ENCODE assay signal across 20 cellular contexts in the genomic region with DNA sequence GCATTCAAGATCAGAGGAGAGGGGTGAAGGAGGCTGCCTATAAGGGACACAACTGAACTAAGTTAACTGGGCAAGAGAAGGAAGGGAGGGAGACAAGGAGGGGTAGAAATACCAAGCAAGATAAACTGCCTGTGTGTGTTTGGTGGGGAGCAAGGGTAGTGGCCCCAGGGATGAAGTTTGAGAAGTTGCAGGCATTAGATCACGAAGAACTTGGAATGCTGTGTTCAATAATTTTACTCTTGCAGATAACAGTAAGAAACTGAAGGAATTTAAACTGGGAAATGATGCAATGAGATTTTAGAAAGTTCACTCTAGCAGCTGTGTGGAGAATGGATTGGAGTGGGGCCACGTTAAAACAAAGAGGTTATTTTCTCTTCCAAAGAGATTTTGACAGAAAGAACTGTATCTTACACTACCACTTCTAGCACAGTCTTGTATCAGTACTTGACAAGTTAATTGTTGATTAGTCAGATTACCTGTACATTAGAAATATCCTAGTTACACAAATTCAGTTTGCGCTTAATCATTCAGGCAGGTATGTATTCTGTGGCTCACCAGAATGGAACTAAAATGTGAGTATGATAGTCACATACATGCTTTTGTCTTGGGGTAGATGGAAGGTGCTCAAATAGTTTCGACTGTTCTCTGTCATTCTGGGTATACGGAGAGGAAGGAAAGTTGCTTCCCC. TPM values are rescaled to one million over a fixed set of nuclear protein-coding genes. Genes with fewer than 3 reads are reported as not detected.
DNase-seq lines count a peak whose midpoint lies in the region; ATAC-seq, FAIRE-seq and TF ChIP-seq lines count a peak whose summit lies in the region.
"Had no signal": no experiment of that assay in that cellular context is flagged by ENCODE, and none has a peak within 500 bp of the region (broad histone marks: within the 10 kb centered on the region; RNA-seq: fewer than 3 reads in every experiment).

No MANE protein-coding gene starts in this region.

- H3K9me1 ChIP-seq in keratinocyte (ENCODE audit: control insufficient read depth, extremely low read depth, insufficient read depth, low read length), result no peaks in the 10 kb centered on the region

- intact Hi-C loops in colonic mucosa (cut with DNase I), result no loop called here
- intact Hi-C loops in CD8-positive, alpha-beta T cell (cut with DNase I, micrococcal nuclease), result no loop called here

- H3K9me2 ChIP-seq in MM.1S (replicated peaks; ENCODE audit: insufficient read depth, low read length), result no peaks in the 10 kb centered on the region

- H3K79me2 ChIP-seq in ACC112 (ENCODE audit: control insufficient read depth, insufficient read depth, low read length, unreplicated experiment) (peaks cover 2% of the 10 kb centered on the region), MM.1S (ENCODE audit: low read length) (peaks cover 88% of the 10 kb centered on the region), keratinocyte (ENCODE audit: control insufficient read depth, insufficient read depth, low read length) (peaks cover 87% of the 10 kb centered on the region)

- peaks cover 26% of the 10 kb centered on the region for H3K27me3 Mint-ChIP-seq in CD8-positive, alpha-beta T cell (ENCODE audit: low read depth)
- H3K27me3 Mint-ChIP-seq: dendritic cell treated with granulocyte-macrophage colony-stimulating factor and Interleukin-4, amounts not matched to agents 40 ng/mL and 50 ng/mL, for 4 days had no signal

- no peak for TF ChIP-seq CTCF in MM.1S (IDR thresholded peaks at IDR 0.05; ENCODE audit: low read length)
- no peak for TF ChIP-seq CTCF in colonic mucosa (IDR thresholded peaks at IDR 0.05)
- TF ChIP-seq CTCF in keratinocyte (optimal IDR thresholded peaks at IDR 0.05 in 1 of 3, IDR thresholded peaks at IDR 0.05 in 1 of 3, conservative IDR thresholded peaks at IDR 0.05 in 1 of 3; ENCODE audit: extremely low read depth in 1 of 3, insufficient read depth in 2 of 3, low read length in 3 of 3), result no peak
- no peak for TF ChIP-seq CTCF in CD8-positive, alpha-beta T cell (IDR thresholded peaks at IDR 0.05)

- H3K4me1 ChIP-seq in ACC112 (ENCODE audit: control insufficient read depth, insufficient read depth, low read length, unreplicated experiment) (peaks cover 31% of the 10 kb centered on the region), MM.1S (ENCODE audit: low read length) (peaks cover 75% of the 10 kb centered on the region), colonic mucosa (peaks cover 4% of the 10 kb centered on the region), keratinocyte (ENCODE audit: control insufficient read depth, extremely low read depth, insufficient read depth, low read length) (peaks cover 43% of the 10 kb centered on the region)
- no peaks in the 10 kb centered on the region for H3K4me1 ChIP-seq in CD8-positive, alpha-beta T cell (ENCODE audit: insufficient read depth, low read length)
- H3K4me1 ChIP-seq: psoas muscle had no signal

- CTCF ChIA-PET in CD8-positive, alpha-beta T cell (lab: Charles Lee), result no interaction called here

- POLR2A ChIA-PET in CD8-positive, alpha-beta T cell (lab: Charles Lee), result no interaction called here

- H3K36me3 Mint-ChIP-seq in CD8-positive, alpha-beta T cell, result no peaks in the 10 kb centered on the region
- H3K36me3 Mint-ChIP-seq: CD4-positive, CD25-positive, alpha-beta regulatory T cell; naive thymus-derived CD4-positive, alpha-beta T cell had no signal

- FAIRE-seq in keratinocyte (lab: Jason Lieb, UNC) (peak; percentile 86), frontal cortex (lab: Jason Lieb, UNC) (no peak)

- no peaks in the 10 kb centered on the region for H3K9me3 Mint-ChIP-seq in CD8-positive, alpha-beta T cell
- H3K9me3 Mint-ChIP-seq: dendritic cell treated with granulocyte-macrophage colony-stimulating factor and Interleukin-4, amounts not matched to agents 40 ng/mL and 50 ng/mL, for 4 days had no signal

- H3K4me1 Mint-ChIP-seq in CD8-positive, alpha-beta T cell (ENCODE audit: low read depth), result no peaks in the 10 kb centered on the region

- H3K27ac ChIP-seq in ACC112 (ENCODE audit: low read depth, low read length), result no peak overlapping the region; the same call in 1 of the 2 replicates
- peak overlapping the region; percentile 29; the same call in 1 of the 2 replicates for H3K27ac ChIP-seq in MM.1S (ENCODE audit: low read length)
- no peak overlapping the region for H3K27ac ChIP-seq in colonic mucosa
- peak overlapping the region; percentile 33 for H3K27ac ChIP-seq in keratinocyte (ENCODE audit: control insufficient read depth, insufficient read depth, low read length)
- H3K27ac ChIP-seq in CD8-positive, alpha-beta T cell (ENCODE audit: low read depth, low read length), result no peak overlapping the region
- H3K27ac ChIP-seq: lower lobe of right lung, psoas muscle had no signal

- peaks cover 77% of the 10 kb centered on the region for H3F3A ChIP-seq in MM.1S (ENCODE audit: insufficient read depth, low read length)

- H3K36me3 ChIP-seq in ACC112 (ENCODE audit: insufficient read depth, low read length) (no peaks in the 10 kb centered on the region), MM.1S (replicated peaks; ENCODE audit: insufficient read depth, low read length) (peaks cover 2% of the 10 kb centered on the region; the same call in 1 of the 2 replicates), colonic mucosa (no peaks in the 10 kb centered on the region), keratinocyte (ENCODE audit: control insufficient read depth in 2 of 2, extremely low read depth in 1 of 2, insufficient read depth in 2 of 2, low read length in 2 of 2) (peaks cover 0 to 4% of the 10 kb centered on the region in 2 experiments)
- no peaks in the 10 kb centered on the region for H3K36me3 ChIP-seq in CD8-positive, alpha-beta T cell (ENCODE audit: insufficient read depth, low read length)
- H3K36me3 ChIP-seq: lower lobe of right lung had no signal

- no peaks in the 10 kb centered on the region for H4K20me1 ChIP-seq in MM.1S (ENCODE audit: insufficient read depth, low read length)
- H4K20me1 ChIP-seq in keratinocyte (ENCODE audit: control insufficient read depth, extremely low read depth, insufficient read depth, low read length), result no peaks in the 10 kb centered on the region

- H3K4me3 Mint-ChIP-seq in CD8-positive, alpha-beta T cell, result no peak overlapping the region
- H3K4me3 Mint-ChIP-seq: dendritic cell treated with granulocyte-macrophage colony-stimulating factor and Interleukin-4, amounts not matched to agents 40 ng/mL and 50 ng/mL, for 4 days; naive thymus-derived CD4-positive, alpha-beta T cell had no signal

- no peak overlapping the region for H3K27ac Mint-ChIP-seq in CD8-positive, alpha-beta T cell
- H3K27ac Mint-ChIP-seq: CD4-positive, CD25-positive, alpha-beta regulatory T cell; dendritic cell treated with granulocyte-macrophage colony-stimulating factor and Interleukin-4, amounts not matched to agents 40 ng/mL and 50 ng/mL, for 4 days; naive thymus-derived CD4-positive, alpha-beta T cell had no signal

- DNase-seq in MM.1S (no peak), colonic mucosa (peak; percentile 4), keratinocyte (ENCODE audit: low read depth, low spot score) (no peak), activated T-cell treated with anti-CD3 and anti-CD28 coated beads for 4 hours (no peak), frontal cortex (ENCODE audit: low spot score in 2 of 2) (no peak), occipital lobe (lab: John Stamatoyannopoulos, UW) (no peak)
- DNase-seq in CD8-positive, alpha-beta T cell, result no peak
- DNase-seq: activated CD4-positive, CD25-positive, alpha-beta regulatory T cell; activated naive CD4-positive, alpha-beta T cell treated with anti-CD3 and anti-CD28 coated beads, Interleukin-2, amount 50 U/mL, for 16 hours; activated T-cell treated with anti-CD3 and anti-CD28 coated beads, Interleukin-2, amount 50 U/mL, for 48 hours; CD4-positive, CD25-positive, alpha-beta regulatory T cell; lower lobe of right lung; naive thymus-derived CD4-positive, alpha-beta T cell; NCI-H1694 treated with DMSO at 0.1 percent for 48 hours; PC-3; psoas muscle; stimulated activated CD4-positive, alpha-beta T cell treated with anti-CD3 and anti-CD28 coated beads, Interleukin-12 subunit alpha, Interleukin-12 subunit beta, amount 100 ng/mL, for 4 hours had no signal

- no peak for ATAC-seq in CD8-positive, alpha-beta T cell
- ATAC-seq: lower lobe of right lung; naive thymus-derived CD4-positive, alpha-beta T cell; PC-3; psoas muscle had no signal

- H3K27me3 ChIP-seq in ACC112 (ENCODE audit: insufficient read depth, low read length), result no peaks in the 10 kb centered on the region
- no peaks in the 10 kb centered on the region for H3K27me3 ChIP-seq in MM.1S (replicated peaks; ENCODE audit: insufficient read depth, low read length)
- no peaks in the 10 kb centered on the region for H3K27me3 ChIP-seq in colonic mucosa
- H3K27me3 ChIP-seq in keratinocyte (ENCODE audit: control insufficient read depth, extremely low read depth, insufficient read depth, low read length), result no peaks in the 10 kb centered on the region
- H3K27me3 ChIP-seq in CD8-positive, alpha-beta T cell (ENCODE audit: insufficient read depth, low read length), result no peaks in the 10 kb centered on the region

- H2AFZ ChIP-seq in ACC112 (ENCODE audit: low read length, unreplicated experiment), result peak overlapping the region; percentile 73
- H2AFZ ChIP-seq in MM.1S (ENCODE audit: low read length), result no peak overlapping the region
- no peak overlapping the region for H2AFZ ChIP-seq in keratinocyte (ENCODE audit: control insufficient read depth, low read length)

- H3K4me2 ChIP-seq in MM.1S (ENCODE audit: low read depth, low read length) (no peak overlapping the region), keratinocyte (ENCODE audit: control insufficient read depth, extremely low read depth, insufficient read depth, low read depth, low read length) (peak overlapping the region; percentile 52)

- no peaks in the 10 kb centered on the region for H3K9me3 ChIP-seq in MM.1S (replicated peaks; ENCODE audit: insufficient read depth, low read length)
- no peaks in the 10 kb centered on the region for H3K9me3 ChIP-seq in colonic mucosa
- H3K9me3 ChIP-seq in keratinocyte (ENCODE audit: control insufficient read depth, low read depth, low read length), result no peaks in the 10 kb centered on the region
- no peaks in the 10 kb centered on the region for H3K9me3 ChIP-seq in CD8-positive, alpha-beta T cell (ENCODE audit: low read length)
- H3K9me3 ChIP-seq: lower lobe of right lung, psoas muscle had no signal

- dilution Hi-C loops in keratinocyte (cut with MboI; ENCODE audit: extremely low pct_ligation_motif_present, low sequenced_read_pairs), result no loop called here

- H3K9ac ChIP-seq in MM.1S (ENCODE audit: low read length) (no peak overlapping the region), colonic mucosa (ENCODE audit: low read depth in 2 of 2, low read length in 2 of 2) (no peak overlapping the region), keratinocyte (ENCODE audit: control insufficient read depth, extremely low read depth, insufficient read depth, low read length) (no peak overlapping the region)

- H3K4me3 ChIP-seq in ACC112 (ENCODE audit: low read depth, low read length) (no peak overlapping the region), MM.1S (ENCODE audit: low read length) (no peak overlapping the region), colonic mucosa (no peak overlapping the region), keratinocyte (ENCODE audit: control insufficient read depth in 2 of 3, extremely low read depth in 1 of 3, insufficient read depth in 2 of 3, low read depth in 1 of 3, low read length in 3 of 3) (no peak overlapping the region)
- no peak overlapping the region for H3K4me3 ChIP-seq in CD8-positive, alpha-beta T cell (ENCODE audit: low read depth, low read length)
- H3K4me3 ChIP-seq: lower lobe of right lung, psoas muscle had no signal

RNA-seq across cellular contexts. Expression of a gene that starts 7.4 kb away (rescaled TPM):
- 100 to 1,000 TPM; 130 to 187 TPM for total RNA-seq in colonic mucosa
- polyA plus RNA-seq in keratinocyte, result 38.2 to 55.5 TPM (median 50.4 TPM) in 3 replicates
- polyA plus RNA-seq in keratinocyte (2011; ENCODE audit: low read depth), result 12.8 TPM
- 38.8 and 54.4 TPM in 2 replicates for polyA plus RNA-seq in keratinocyte (2011; cell fraction: cytosol; rRNA removed)
- polyA plus RNA-seq in keratinocyte (2011; cell fraction: nucleus; rRNA removed), result 54.9 and 60.9 TPM in 2 replicates
- 23.9 and 43.6 TPM in 2 replicates for polyA plus RNA-seq in keratinocyte (2012; ENCODE audit: low replicate concordance)
- polyA minus RNA-seq in keratinocyte, result 43.3 to 81.9 TPM (median 56.8 TPM) in 3 replicates
- polyA minus RNA-seq in keratinocyte (2011; cell fraction: cytosol; rRNA and poly(A)+ RNA removed), result 52.0 TPM
- 61.7 and 80.4 TPM in 2 replicates for polyA minus RNA-seq in keratinocyte (2011; cell fraction: nucleus; rRNA and poly(A)+ RNA removed)
- total RNA-seq in frontal cortex, result 7.3 TPM
- 4.7 TPM for total RNA-seq in occipital lobe
- not detected for total RNA-seq in CD8-positive, alpha-beta T cell
- total RNA-seq: SK-MEL-5 had no signal

Comparison
In these comparisons a context has a peak if more than half of its experiments do, and no peak if none do; other contexts are left out.
1. H3K27ac ChIP-seq: peak in MM.1S (single experiment) and keratinocyte (single experiment); none in ACC112 (single experiment), colonic mucosa (single experiment) and CD8-positive, alpha-beta T cell (single experiment).
2. RNA of a gene that starts 7.4 kb away (total RNA-seq): 130 to 187 TPM in colonic mucosa; 7.3 TPM in frontal cortex (single experiment), 4.7 TPM in occipital lobe (single experiment) and not detected in CD8-positive, alpha-beta T cell; every median in the first group is over 10 times any median in the second.